8 cellular contexts compared by ENCODE assay signal in the genomic region with DNA sequence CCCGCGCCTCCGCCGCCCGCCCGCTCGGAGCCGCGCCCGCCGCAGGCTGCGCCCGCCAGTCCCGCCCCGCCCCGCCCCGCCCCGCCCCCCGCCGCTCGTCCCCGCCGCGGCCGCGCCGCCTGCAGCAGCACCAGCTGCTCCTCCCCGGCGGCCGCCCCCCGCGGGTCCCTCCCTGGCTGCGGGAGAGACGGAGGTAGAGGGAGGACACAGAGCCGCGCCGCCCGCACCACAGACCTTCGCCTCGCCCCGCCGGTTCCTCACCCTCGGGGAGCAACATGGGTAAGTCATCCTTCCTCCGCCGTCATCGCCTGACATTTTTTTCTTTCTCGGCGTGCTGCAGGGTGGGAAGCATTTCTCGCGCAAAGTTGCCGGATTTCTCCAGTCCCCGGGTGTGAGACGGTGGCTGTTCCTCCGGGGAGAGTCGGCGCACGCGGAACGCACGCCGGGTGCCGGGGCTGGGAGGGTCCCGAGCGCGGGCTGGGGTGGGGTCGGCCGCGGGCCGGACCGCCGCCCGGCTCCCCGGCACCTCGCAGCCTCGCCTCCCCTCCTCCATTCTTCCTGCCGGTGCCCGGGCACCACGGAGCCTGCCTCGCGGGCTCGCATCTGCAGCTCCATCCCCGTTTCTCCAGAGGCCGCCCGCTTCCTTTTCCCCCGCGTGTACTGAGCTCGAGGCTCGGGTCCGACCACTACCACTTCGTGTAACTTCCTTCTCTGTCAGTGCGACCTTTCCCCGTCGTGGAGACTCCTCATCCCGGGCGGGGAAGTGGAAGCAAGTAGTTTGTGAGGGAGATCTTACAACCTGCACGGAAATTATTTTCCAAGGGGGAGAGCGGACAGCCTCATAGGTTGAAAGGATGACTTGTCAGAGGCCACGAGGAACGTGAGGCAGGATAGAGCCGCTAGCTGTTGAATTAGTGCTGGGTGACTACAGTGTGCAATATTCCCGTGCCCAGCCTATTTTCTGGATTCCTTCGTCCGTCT. TPM values are rescaled to one million over a fixed set of nuclear protein-coding genes. Genes with fewer than 3 reads are reported as not detected.
A peak's percentile ranks its signal among the peaks of the same experiment; 100 is the strongest.
DNase-seq lines count a peak whose midpoint lies in the region; ATAC-seq and TF ChIP-seq lines count a peak whose summit lies in the region.

A gene with protein sequence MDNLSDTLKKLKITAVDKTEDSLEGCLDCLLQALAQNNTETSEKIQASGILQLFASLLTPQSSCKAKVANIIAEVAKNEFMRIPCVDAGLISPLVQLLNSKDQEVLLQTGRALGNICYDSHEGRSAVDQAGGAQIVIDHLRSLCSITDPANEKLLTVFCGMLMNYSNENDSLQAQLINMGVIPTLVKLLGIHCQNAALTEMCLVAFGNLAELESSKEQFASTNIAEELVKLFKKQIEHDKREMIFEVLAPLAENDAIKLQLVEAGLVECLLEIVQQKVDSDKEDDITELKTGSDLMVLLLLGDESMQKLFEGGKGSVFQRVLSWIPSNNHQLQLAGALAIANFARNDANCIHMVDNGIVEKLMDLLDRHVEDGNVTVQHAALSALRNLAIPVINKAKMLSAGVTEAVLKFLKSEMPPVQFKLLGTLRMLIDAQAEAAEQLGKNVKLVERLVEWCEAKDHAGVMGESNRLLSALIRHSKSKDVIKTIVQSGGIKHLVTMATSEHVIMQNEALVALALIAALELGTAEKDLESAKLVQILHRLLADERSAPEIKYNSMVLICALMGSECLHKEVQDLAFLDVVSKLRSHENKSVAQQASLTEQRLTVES (plus strand): TSS at position 94 of the 981 bp plus-strand sequence. CDS start 182 bp downstream, at position 276.

- intact Hi-C loops in left colon (cut with DNase I, micrococcal nuclease) = no loop called here

- peak; percentile 61 for DNase-seq in NCI-H1417 treated with DMSO at 0.1 percent for 48 hours (lab: John Stamatoyannopoulos, UW)
- peak; percentile 42 for DNase-seq in cortex of kidney (lab: John Stamatoyannopoulos, UW)
- peak; percentile 42 to 64 for DNase-seq in left colon
- peak; percentile 43 to 45 for DNase-seq in stimulated activated CD4-positive, alpha-beta T cell treated with anti-CD3 and anti-CD28 coated beads, Interleukin-2, amount 100 ng/mL, for 24 hours
- DNase-seq in ecto neural progenitor cell (ENCODE audit: low spot score) = no peak

- no peak for TF ChIP-seq CTCF in WI38 (IDR thresholded peaks at IDR 0.05; ENCODE audit: low read depth, low read length)

- ATAC-seq in GM18498 (IDR thresholded peaks at IDR 0.05; ENCODE audit: unreplicated experiment) (peak; percentile 23), HG02642 (IDR thresholded peaks at IDR 0.05; ENCODE audit: poor library complexity, unreplicated experiment) (peak; percentile 23), left colon (peak; percentile 22)

- peak within 1 kb of the TSS; percentile 92 for H3K4me3 ChIP-seq in WI38 (ENCODE audit: low read depth, low read length)

RNA-seq across cellular contexts. Expression of the gene that starts here (rescaled TPM):
- total RNA-seq in left colon = 10 to 100 TPM; 32.7 to 36.2 TPM
